ENCODE assay signal across 22 cellular contexts in the genomic region with DNA sequence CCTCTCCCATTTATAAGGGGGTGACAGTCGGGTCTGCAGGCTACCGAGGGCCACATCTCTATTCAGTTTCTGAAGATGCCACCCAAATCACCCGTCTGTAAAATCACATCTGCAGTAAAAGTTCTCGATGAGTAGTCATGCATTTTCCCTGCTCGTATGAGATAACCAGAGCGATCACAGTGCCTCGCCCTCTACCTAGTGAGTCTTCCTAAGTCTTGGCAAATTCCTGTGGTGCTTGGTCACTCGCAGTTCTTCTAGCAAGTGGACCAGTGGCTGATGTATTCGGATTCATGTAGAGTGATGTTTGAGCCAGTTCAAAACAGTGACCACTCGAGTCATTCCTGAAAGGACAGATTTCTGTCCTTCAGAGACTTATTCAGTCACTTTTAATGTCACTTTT. TPM values are rescaled to one million over a fixed set of nuclear protein-coding genes. Genes with fewer than 3 reads are reported as not detected.
DNase-seq lines count a peak whose midpoint lies in the region; ATAC-seq and TF ChIP-seq lines count a peak whose summit lies in the region.
"Had no signal": no experiment of that assay in that cellular context is flagged by ENCODE, and none has a peak within 500 bp of the region (broad histone marks: within the 10 kb centered on the region; RNA-seq: fewer than 3 reads in every experiment).

No MANE protein-coding gene starts in this region.

- no peak overlapping the region for H3K18ac ChIP-seq in mesendoderm (ENCODE audit: low read length)

- no peak overlapping the region for H3K4me3 ChIP-seq in PC-3 (ENCODE audit: low read length)
- no peak overlapping the region for H3K4me3 ChIP-seq in choroid plexus epithelial cell (ENCODE audit: low read depth, low read length)
- H3K4me3 ChIP-seq in mesendoderm (ENCODE audit: low read length): no peak overlapping the region
- H3K4me3 ChIP-seq in vagina: no peak overlapping the region
- H3K4me3 ChIP-seq: suprapubic skin had no signal

- H3K36me3 ChIP-seq in PC-3 (ENCODE audit: low read depth, low read length) (no peaks in the 10 kb centered on the region), mesendoderm (ENCODE audit: control insufficient read depth, insufficient read depth, low read length) (no peaks in the 10 kb centered on the region), vagina (no peaks in the 10 kb centered on the region)
- H3K36me3 ChIP-seq: suprapubic skin had no signal

- no peak overlapping the region for H3K27ac Mint-ChIP-seq in activated naive CD4-positive, alpha-beta T cell treated with anti-CD3 and anti-CD28 coated beads for 36 hours
- H3K27ac Mint-ChIP-seq: naive thymus-derived CD4-positive, alpha-beta T cell; stimulated activated memory B cell treated with anti-CD40 and anti-IgM and Interleukin-4, amounts not matched to agents 10 μg/mL and 1 μg/mL and 100 μg/mL, for 72 hours had no signal

- H4K20me1 ChIP-seq in PC-3 (ENCODE audit: low read length): no peaks in the 10 kb centered on the region

- no peaks in the 10 kb centered on the region for H3K36me3 Mint-ChIP-seq in activated naive CD4-positive, alpha-beta T cell treated with anti-CD3 and anti-CD28 coated beads for 36 hours (ENCODE audit: low read depth)
- H3K36me3 Mint-ChIP-seq: naive thymus-derived CD4-positive, alpha-beta T cell; stimulated activated memory B cell treated with anti-CD40 and anti-IgM and Interleukin-4, amounts not matched to agents 10 μg/mL and 1 μg/mL and 100 μg/mL, for 72 hours had no signal

- no peak overlapping the region for H2BK5ac ChIP-seq in mesendoderm (ENCODE audit: low read length)

- H3K27me3 ChIP-seq in PC-3 (ENCODE audit: low read length): no peaks in the 10 kb centered on the region
- no peaks in the 10 kb centered on the region for H3K27me3 ChIP-seq in mesendoderm (ENCODE audit: insufficient read depth, low read length, poor library complexity)
- H3K27me3 ChIP-seq in vagina: no peaks in the 10 kb centered on the region
- H3K27me3 ChIP-seq: suprapubic skin had no signal

- peaks cover 4% of the 10 kb centered on the region for H3F3A ChIP-seq in PC-3 (ENCODE audit: low read length, unreplicated experiment)

- no peak overlapping the region for H2BK15ac ChIP-seq in mesendoderm (replicated peaks; ENCODE audit: low read depth)

- H3K23ac ChIP-seq in mesendoderm (ENCODE audit: low read length): no peak overlapping the region

- no peak overlapping the region for H2BK120ac ChIP-seq in mesendoderm (ENCODE audit: low read depth, low read length)

- H3K79me1 ChIP-seq in mesendoderm (ENCODE audit: low read length): peaks cover 1% of the 10 kb centered on the region

- POLR2A ChIA-PET in PC-3 (lab: Charles Lee; ENCODE audit: unreplicated experiment): no interaction called here

- peaks cover 2% of the 10 kb centered on the region for H3K27me3 Mint-ChIP-seq in activated naive CD4-positive, alpha-beta T cell treated with anti-CD3 and anti-CD28 coated beads for 36 hours (ENCODE audit: low read depth)
- H3K27me3 Mint-ChIP-seq: stimulated activated memory B cell treated with anti-CD40 and anti-IgM and Interleukin-4, amounts not matched to agents 10 μg/mL and 1 μg/mL and 100 μg/mL, for 72 hours had no signal

- H3K9me2 ChIP-seq in PC-3 (replicated peaks; ENCODE audit: low read length): no peaks in the 10 kb centered on the region

- no TSS peak for BruUV-seq in PC-3 (replicated peaks; lab: Mats Ljungman, UMichigan)

- H3K9ac ChIP-seq in PC-3 (ENCODE audit: low read length) (no peak overlapping the region), mesendoderm (ENCODE audit: low read length) (no peak overlapping the region)
- H3K9ac ChIP-seq: KMS-11 had no signal

- H2AK5ac ChIP-seq in mesendoderm (ENCODE audit: low read length): no peak overlapping the region

- CTCF ChIA-PET in PC-3 (lab: Charles Lee): no interaction called here
- CTCF ChIA-PET in activated naive CD4-positive, alpha-beta T cell treated with anti-CD3 and anti-CD28 coated beads for 36 hours (lab: Charles Lee): no interaction called here

- H3K4ac ChIP-seq in mesendoderm (ENCODE audit: low read depth, low read length): no peak overlapping the region

- no peak overlapping the region for H4K8ac ChIP-seq in mesendoderm (ENCODE audit: low read depth, low read length)

- intact Hi-C loops in PC-3 (cut with micrococcal nuclease): no loop called here
- intact Hi-C loops in activated naive CD4-positive, alpha-beta T cell treated with anti-CD3 and anti-CD28 coated beads for 36 hours (cut with micrococcal nuclease): no loop called here
- intact Hi-C loops in vagina (cut with DNase I): no loop called here

- in situ Hi-C loops in Caki2 (cut with HindIII; ENCODE audit: low pct_unique_long_range_greater_than_20kb, low sequenced_read_pairs): no loop called here

- H4K5ac ChIP-seq in mesendoderm (ENCODE audit: low read length): no peak overlapping the region

- H2AFZ ChIP-seq in PC-3 (ENCODE audit: low read length): no peak overlapping the region

- ATAC-seq in PC-3: no peak
- ATAC-seq: naive thymus-derived CD4-positive, alpha-beta T cell; stimulated activated memory B cell treated with anti-CD40 and anti-IgM and Interleukin-4, amounts not matched to agents 10 μg/mL and 1 μg/mL and 100 μg/mL, for 72 hours had no signal

- TF ChIP-seq CTCF in PC-3 (conservative IDR thresholded peaks at IDR 0.05; ENCODE audit: low read depth, low read length): no peak
- TF ChIP-seq CTCF in choroid plexus epithelial cell (conservative IDR thresholded peaks at IDR 0.05; ENCODE audit: low read depth, low read length): no peak
- TF ChIP-seq CTCF in vagina (IDR thresholded peaks at IDR 0.05): no peak

- WGBS in mesendoderm (ENCODE audit: extremely low coverage, insufficient coverage, low lambda C conversion rate): no CpG with 5 or more reads among the region's 10 CpGs

- H3K79me2 ChIP-seq in PC-3 (ENCODE audit: low read length) (no peaks in the 10 kb centered on the region), mesendoderm (ENCODE audit: control insufficient read depth, insufficient read depth, low read length) (no peaks in the 10 kb centered on the region)

- no peak overlapping the region for H3K56ac ChIP-seq in mesendoderm (ENCODE audit: low read length)

- H3K4me3 Mint-ChIP-seq in activated naive CD4-positive, alpha-beta T cell treated with anti-CD3 and anti-CD28 coated beads for 36 hours: no peak overlapping the region
- H3K4me3 Mint-ChIP-seq: naive thymus-derived CD4-positive, alpha-beta T cell; stimulated activated memory B cell treated with anti-CD40 and anti-IgM and Interleukin-4, amounts not matched to agents 10 μg/mL and 1 μg/mL and 100 μg/mL, for 72 hours had no signal

- peaks cover 53% of the 10 kb centered on the region for H3K4me1 ChIP-seq in PC-3 (ENCODE audit: insufficient read depth, low read length)
- no peaks in the 10 kb centered on the region for H3K4me1 ChIP-seq in mesendoderm (ENCODE audit: control insufficient read depth, low read depth, low read length)
- H3K4me1 ChIP-seq in vagina: no peaks in the 10 kb centered on the region
- H3K4me1 ChIP-seq: suprapubic skin had no signal

- TF ChIP-seq POLR2A in vagina (IDR thresholded peaks at IDR 0.05): no peak

- H3K9me3 ChIP-seq in PC-3 (ENCODE audit: low read length) (no peaks in the 10 kb centered on the region), vagina (no peaks in the 10 kb centered on the region)
- H3K9me3 ChIP-seq: suprapubic skin had no signal

- DNase-seq in Caki2 (ENCODE audit: low read depth): peak; percentile 54
- peak; percentile 51 for DNase-seq in PC-3
- peak; percentile 22 for DNase-seq in choroid plexus epithelial cell (ENCODE audit: low read depth)
- peak; percentile 61 for DNase-seq in mesendoderm
- DNase-seq in activated naive CD4-positive, alpha-beta T cell treated with anti-CD3 and anti-CD28 coated beads for 36 hours: no peak
- DNase-seq in vagina (ENCODE audit: extremely low spot score in 2 of 2): no peak
- DNase-seq in NCI-H510A (lab: John Stamatoyannopoulos, UW): no peak
- no peak for DNase-seq in NK-92 (lab: John Stamatoyannopoulos, UW; ENCODE audit: unreplicated experiment)
- DNase-seq: activated gamma-delta T cell treated with Interleukin-2 at 50 U/mL for 16 hours; cortex of kidney; DMS79; GOT3; left cardiac atrium; naive thymus-derived CD4-positive, alpha-beta T cell; NCI-H1092; NCI-H2029 treated with DMSO at 0.1 percent for 48 hours; OCI-M1; SIG-M5 had no signal

- peaks cover 2% of the 10 kb centered on the region for H3K4me1 Mint-ChIP-seq in activated naive CD4-positive, alpha-beta T cell treated with anti-CD3 and anti-CD28 coated beads for 36 hours (ENCODE audit: low read depth)
- H3K4me1 Mint-ChIP-seq: stimulated activated memory B cell treated with anti-CD40 and anti-IgM and Interleukin-4, amounts not matched to agents 10 μg/mL and 1 μg/mL and 100 μg/mL, for 72 hours had no signal

- no peak overlapping the region for H3K4me2 ChIP-seq in PC-3 (ENCODE audit: low read length)
- no peak overlapping the region for H3K4me2 ChIP-seq in mesendoderm (ENCODE audit: low read length)
- H3K4me2 ChIP-seq: KMS-11 had no signal

- peaks cover 1% of the 10 kb centered on the region for H3K9me3 Mint-ChIP-seq in activated naive CD4-positive, alpha-beta T cell treated with anti-CD3 and anti-CD28 coated beads for 36 hours
- H3K9me3 Mint-ChIP-seq: naive thymus-derived CD4-positive, alpha-beta T cell had no signal

- H3K27ac ChIP-seq in PC-3 (ENCODE audit: low read length) (no peak overlapping the region), mesendoderm (ENCODE audit: low read depth, low read length) (no peak overlapping the region), vagina (no peak overlapping the region)
- H3K27ac ChIP-seq: KMS-11, suprapubic skin had no signal

RNA-seq across cellular contexts. Expression of gene INSYN2A, which starts 44.9 kb away (rescaled TPM):
- not detected in 2 replicates for total RNA-seq in Caki2 (2014; rRNA removed; shearing (Covaris generic); ENCODE audit: low replicate concordance)
- not detected in 2 replicates for total RNA-seq in PC-3 (2014; rRNA removed)
- 0.17 TPM for polyA plus RNA-seq in mesendoderm (2013, experiment 1 of 2)
- 0.17 TPM for polyA plus RNA-seq in mesendoderm (2013, experiment 2 of 2)
- not detected for total RNA-seq in activated naive CD4-positive, alpha-beta T cell treated with anti-CD3 and anti-CD28 coated beads for 36 hours
- total RNA-seq in vagina: 0.25 TPM
- total RNA-seq: left cardiac atrium; mesenteric fat pad; naive thymus-derived CD4-positive, alpha-beta T cell had no signal
- polyA plus RNA-seq: naive thymus-derived CD4-positive, alpha-beta T cell had no signal

Comparison
In these comparisons a context has a peak if more than half of its experiments do, and no peak if none do; other contexts are left out.
1. DNase-seq: peak in Caki2 (single experiment), PC-3 (single experiment), choroid plexus epithelial cell (single experiment) and mesendoderm (single experiment); none in activated naive CD4-positive, alpha-beta T cell treated with anti-CD3 and anti-CD28 coated beads for 36 hours (single experiment), vagina (0 of 2), NCI-H510A (single experiment) and NK-92 (single experiment).